In genomic region chr13:66171821-66172220, GRCh38 we compare ENCODE assay signal across 23 cellular contexts.
DNase-seq lines count a peak whose midpoint lies in the region; ATAC-seq and TF ChIP-seq lines count a peak whose summit lies in the region.
"Had no signal": no experiment of that assay in that cellular context is flagged by ENCODE, and none has a peak within 500 bp of the region (broad histone marks: within the 10 kb centered on the region; RNA-seq: fewer than 3 reads in every experiment).

No MANE protein-coding gene starts in this region.

- no peak overlapping the region for H3K4me3 ChIP-seq in PC-3 (ENCODE audit: low read length)

- H3K79me2 ChIP-seq in PC-3 (ENCODE audit: low read length) = no peaks in the 10 kb centered on the region

- no peak overlapping the region for H3K4me3 Mint-ChIP-seq in osteocyte (ENCODE audit: unreplicated experiment)
- H3K4me3 Mint-ChIP-seq: CD8-positive, alpha-beta T cell; T-helper 2 cell treated with Interferon-gamma antibody and Interleukin-4, amounts not matched to agents 5 μg/mL and 100 μg/mL, for 36 hours had no signal

- no peak overlapping the region for H3K9ac ChIP-seq in PC-3 (ENCODE audit: low read length)
- H3K9ac ChIP-seq: KMS-11 had no signal

- peaks cover 31% of the 10 kb centered on the region for H3K4me1 Mint-ChIP-seq in osteocyte (ENCODE audit: unreplicated experiment)

- no peak overlapping the region for H3K4me2 ChIP-seq in PC-3 (ENCODE audit: low read length)
- H3K4me2 ChIP-seq: KMS-11 had no signal

- no peaks in the 10 kb centered on the region for H4K20me1 ChIP-seq in PC-3 (ENCODE audit: low read length)

- POLR2A ChIA-PET in PC-3 (lab: Charles Lee; ENCODE audit: unreplicated experiment) = no interaction called here

- no peaks in the 10 kb centered on the region for H3K36me3 Mint-ChIP-seq in osteocyte (ENCODE audit: unreplicated experiment)
- H3K36me3 Mint-ChIP-seq: CD8-positive, alpha-beta T cell had no signal

- no peaks in the 10 kb centered on the region for H3K4me1 ChIP-seq in PC-3 (ENCODE audit: insufficient read depth, low read length)

- peak; percentile 53 for DNase-seq in NCI-H1105 treated with DMSO at 0.1 percent for 48 hours (lab: John Stamatoyannopoulos, UW)
- no peak for DNase-seq in NCI-H1105 (lab: John Stamatoyannopoulos, UW)
- DNase-seq in NCI-H1417 (lab: John Stamatoyannopoulos, UW) = peak in 2 of 3 experiments; percentile 27 to 66
- peak; percentile 87 for DNase-seq in NCI-H69 (lab: John Stamatoyannopoulos, UW)
- no peak for DNase-seq in osteocyte (ENCODE audit: extremely low spot score, unreplicated experiment)
- DNase-seq in OCI-M1 (lab: John Stamatoyannopoulos, UW) = no peak
- no peak for DNase-seq in PC-3
- DNase-seq: AML-193; C1 segment of cervical spinal cord; Calu3; CD8-positive, alpha-beta T cell; DMS53; GDM1; IMR-90; NCI-H1436 treated with DMSO at 0.1 percent for 48 hours; NCI-H2081; NCI-H510A; NCI-H774; SHP77 had no signal

- intact Hi-C loops in PC-3 (cut with micrococcal nuclease) = no loop called here

- H3K27ac Mint-ChIP-seq in osteocyte (ENCODE audit: unreplicated experiment) = peak overlapping the region; percentile 16
- H3K27ac Mint-ChIP-seq: CD8-positive, alpha-beta T cell; T-helper 2 cell treated with Interferon-gamma antibody and Interleukin-4, amounts not matched to agents 5 μg/mL and 100 μg/mL, for 36 hours had no signal

- H3F3A ChIP-seq in PC-3 (ENCODE audit: low read length, unreplicated experiment) = no peaks in the 10 kb centered on the region

- no TSS peak for BruUV-seq in PC-3 (replicated peaks; lab: Mats Ljungman, UMichigan)

- H3K9me3 Mint-ChIP-seq in osteocyte (ENCODE audit: unreplicated experiment) = no peaks in the 10 kb centered on the region
- H3K9me3 Mint-ChIP-seq: T-helper 2 cell treated with Interferon-gamma antibody and Interleukin-4, amounts not matched to agents 5 μg/mL and 100 μg/mL, for 36 hours had no signal

- no peak overlapping the region for H2AFZ ChIP-seq in PC-3 (ENCODE audit: low read length)

- H3K36me3 ChIP-seq in PC-3 (ENCODE audit: low read depth, low read length) = no peaks in the 10 kb centered on the region

- no peaks in the 10 kb centered on the region for H3K9me3 ChIP-seq in PC-3 (ENCODE audit: low read length)

- no peaks in the 10 kb centered on the region for H3K9me2 ChIP-seq in PC-3 (replicated peaks; ENCODE audit: low read length)

- CTCF ChIA-PET in PC-3 (lab: Charles Lee) = no interaction called here

- no peak for ATAC-seq in PC-3
- ATAC-seq in GM19455 (IDR thresholded peaks at IDR 0.05; ENCODE audit: unreplicated experiment) = no peak
- ATAC-seq: CD8-positive, alpha-beta T cell; HCT116 had no signal

- no peaks in the 10 kb centered on the region for H3K27me3 Mint-ChIP-seq in osteocyte (ENCODE audit: unreplicated experiment)

- TF ChIP-seq CTCF in osteocyte (IDR thresholded peaks at IDR 0.05) (no peak), PC-3 (conservative IDR thresholded peaks at IDR 0.05; ENCODE audit: low read depth, low read length) (no peak)

- H3K27me3 ChIP-seq in PC-3 (ENCODE audit: low read length) = no peaks in the 10 kb centered on the region

- H3K27ac ChIP-seq in PC-3 (ENCODE audit: low read length) = no peak overlapping the region
- H3K27ac ChIP-seq: KMS-11 had no signal

Comparison
In these comparisons a context has a peak if more than half of its experiments do, and no peak if none do; other contexts are left out.
1. DNase-seq: peak in NCI-H1105 treated with DMSO at 0.1 percent for 48 hours (single experiment), NCI-H1417 (2 of 3) and NCI-H69 (single experiment); none in NCI-H1105 (single experiment), osteocyte (single experiment), OCI-M1 (single experiment) and PC-3 (single experiment).